ENCODE assay signal across 8 cellular contexts in the genomic region with DNA sequence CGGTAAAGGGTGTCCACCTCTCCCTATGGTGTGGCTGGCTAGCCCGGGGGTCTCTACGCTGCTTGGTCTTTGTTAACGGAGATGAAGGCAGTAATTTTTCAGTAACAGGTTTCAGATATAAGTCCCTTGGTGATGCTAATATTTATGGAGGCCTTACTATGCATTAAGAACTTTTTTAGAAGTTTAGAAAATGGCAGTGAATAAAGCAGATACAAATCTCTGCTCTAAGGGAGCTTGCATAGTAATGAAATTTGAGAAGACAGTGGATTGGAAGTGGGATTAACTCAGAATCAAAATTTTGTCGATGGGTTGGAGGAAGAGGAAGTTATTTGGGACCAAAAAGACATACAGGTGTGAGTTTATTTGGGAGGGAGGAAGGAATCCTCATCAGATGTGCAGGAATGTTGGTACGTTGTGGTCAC. TPM values are rescaled to one million over a fixed set of nuclear protein-coding genes. Genes with fewer than 3 reads are reported as not detected.
DNase-seq lines count a peak whose midpoint lies in the region; TF ChIP-seq lines count a peak whose summit lies in the region.

No MANE protein-coding gene starts in this region.

- H3K27me3 ChIP-seq in suprapubic skin = no peaks in the 10 kb centered on the region

- TF ChIP-seq POLR2A in suprapubic skin (IDR thresholded peaks at IDR 0.05) = no peak

- peaks cover 21% of the 10 kb centered on the region for H3K4me1 Mint-ChIP-seq in T-helper 1 cell treated with Interleukin-12 subunit alpha and Interleukin-12 subunit beta and Interleukin-4 antibody, amounts not matched to agents 30 μg/mL and 1 μg/mL, for 36 hours (ENCODE audit: low read depth)
- H3K4me1 Mint-ChIP-seq in activated CD4-positive, alpha-beta memory T cell treated with anti-CD3 and anti-CD28 coated beads, Interleukin-2, amount 10 ng/mL, durations not matched to agents 7 days and 5 days = peaks cover 41% of the 10 kb centered on the region

- peak overlapping the region; percentile 80 for H3K4me3 ChIP-seq in iPS-18c (ENCODE audit: insufficient read depth, low read depth, low read length)
- peak overlapping the region; percentile 83 for H3K4me3 ChIP-seq in suprapubic skin

- H3K4me3 Mint-ChIP-seq in T-helper 1 cell treated with Interleukin-12 subunit alpha and Interleukin-12 subunit beta and Interleukin-4 antibody, amounts not matched to agents 30 μg/mL and 1 μg/mL, for 36 hours = peak overlapping the region; percentile 95
- peak overlapping the region; percentile 94 for H3K4me3 Mint-ChIP-seq in activated CD4-positive, alpha-beta memory T cell treated with anti-CD3 and anti-CD28 coated beads, Interleukin-2, amount 10 ng/mL, durations not matched to agents 7 days and 5 days

- no peaks in the 10 kb centered on the region for H3K9me3 Mint-ChIP-seq in T-helper 1 cell treated with Interleukin-12 subunit alpha and Interleukin-12 subunit beta and Interleukin-4 antibody, amounts not matched to agents 30 μg/mL and 1 μg/mL, for 36 hours
- H3K9me3 Mint-ChIP-seq in activated CD4-positive, alpha-beta memory T cell treated with anti-CD3 and anti-CD28 coated beads, Interleukin-2, amount 10 ng/mL, durations not matched to agents 7 days and 5 days = no peaks in the 10 kb centered on the region

- peak overlapping the region; percentile 95 for H3K27ac Mint-ChIP-seq in T-helper 1 cell treated with Interleukin-12 subunit alpha and Interleukin-12 subunit beta and Interleukin-4 antibody, amounts not matched to agents 30 μg/mL and 1 μg/mL, for 36 hours
- H3K27ac Mint-ChIP-seq in activated CD4-positive, alpha-beta memory T cell treated with anti-CD3 and anti-CD28 coated beads, Interleukin-2, amount 10 ng/mL, durations not matched to agents 7 days and 5 days = peak overlapping the region; percentile 93

- POLR2A ChIA-PET in activated CD4-positive, alpha-beta memory T cell treated with anti-CD3 and anti-CD28 coated beads, Interleukin-2, amount 10 ng/mL, durations not matched to agents 7 days and 5 days (lab: Charles Lee) = interaction anchor here (1.2 to 3.4 kb wide), 23 partner anchors 12 to 1262 kb away, joined by 3 to 46 read pairs (median 6); a partner anchor contains a TSS

- H3K27ac ChIP-seq in suprapubic skin = peak overlapping the region; percentile 89

- no peak for TF ChIP-seq CTCF in suprapubic skin (IDR thresholded peaks at IDR 0.05)

- H3K27me3 Mint-ChIP-seq in T-helper 1 cell treated with Interleukin-12 subunit alpha and Interleukin-12 subunit beta and Interleukin-4 antibody, amounts not matched to agents 30 μg/mL and 1 μg/mL, for 36 hours (ENCODE audit: low read depth) = no peaks in the 10 kb centered on the region
- no peaks in the 10 kb centered on the region for H3K27me3 Mint-ChIP-seq in activated CD4-positive, alpha-beta memory T cell treated with anti-CD3 and anti-CD28 coated beads, Interleukin-2, amount 10 ng/mL, durations not matched to agents 7 days and 5 days

- DNase-seq in T-helper 1 cell = no peak
- DNase-seq in activated CD4-positive, alpha-beta memory T cell treated with anti-CD3 and anti-CD28 coated beads, Interleukin-2, amount 10 ng/mL, durations not matched to agents 7 days and 5 days = no peak
- no peak for DNase-seq in suprapubic skin (ENCODE audit: low spot score in 2 of 2)
- DNase-seq in RPMI8226 = no peak
- no peak for DNase-seq in retina
- no peak for DNase-seq in NCI-H1105 (lab: John Stamatoyannopoulos, UW)

- CTCF ChIA-PET in activated CD4-positive, alpha-beta memory T cell treated with anti-CD3 and anti-CD28 coated beads, Interleukin-2, amount 10 ng/mL, durations not matched to agents 7 days and 5 days (lab: Charles Lee) = interaction anchor here (0.7 to 4.5 kb wide), 24 partner anchors 8 to 724 kb away, joined by 3 to 71 read pairs (median 10); a partner anchor contains a TSS

- peaks cover 27% of the 10 kb centered on the region for H3K36me3 ChIP-seq in suprapubic skin

- 2% methylated on average over 6 of the region's 6 CpGs for WGBS in suprapubic skin

- no peak for TF ChIP-seq EP300 in suprapubic skin (IDR thresholded peaks at IDR 0.05)

- H3K36me3 Mint-ChIP-seq in T-helper 1 cell treated with Interleukin-12 subunit alpha and Interleukin-12 subunit beta and Interleukin-4 antibody, amounts not matched to agents 30 μg/mL and 1 μg/mL, for 36 hours (ENCODE audit: low read depth) = peaks cover 27% of the 10 kb centered on the region
- peaks cover 38% of the 10 kb centered on the region for H3K36me3 Mint-ChIP-seq in activated CD4-positive, alpha-beta memory T cell treated with anti-CD3 and anti-CD28 coated beads, Interleukin-2, amount 10 ng/mL, durations not matched to agents 7 days and 5 days (ENCODE audit: low read depth)

- peaks cover 32% of the 10 kb centered on the region for H3K4me1 ChIP-seq in suprapubic skin

- no peaks in the 10 kb centered on the region for H3K9me3 ChIP-seq in iPS-18c (ENCODE audit: control insufficient read depth, insufficient read depth, low read length)
- no peaks in the 10 kb centered on the region for H3K9me3 ChIP-seq in suprapubic skin

RNA-seq across cellular contexts. Expression of a gene that starts 0.4 kb away (rescaled TPM):
- total RNA-seq in activated CD4-positive, alpha-beta memory T cell treated with anti-CD3 and anti-CD28 coated beads, Interleukin-2, amount 10 ng/mL, durations not matched to agents 7 days and 5 days = 100 to 1,000 TPM; 124 to 125 TPM
- 100 to 1,000 TPM in 2 of 4 donors, 10 to 100 TPM in 2; 71.8 to 105 (median 92.8) TPM for total RNA-seq in suprapubic skin

RNA-seq across cellular contexts. Expression of a gene that starts 25.3 kb away (rescaled TPM):
- 1 to 10 TPM in 1 of 2 experiments, under 1 TPM in 1; 0.73 to 1.5 TPM for total RNA-seq in activated CD4-positive, alpha-beta memory T cell treated with anti-CD3 and anti-CD28 coated beads, Interleukin-2, amount 10 ng/mL, durations not matched to agents 7 days and 5 days
- total RNA-seq in suprapubic skin = 1 to 10 TPM; 1.1 to 7.5 (median 3.4) TPM

RNA-seq across cellular contexts. Expression of a gene that starts 30.4 kb away (rescaled TPM):
- total RNA-seq in activated CD4-positive, alpha-beta memory T cell treated with anti-CD3 and anti-CD28 coated beads, Interleukin-2, amount 10 ng/mL, durations not matched to agents 7 days and 5 days = not detected
- total RNA-seq in suprapubic skin = not detected

RNA-seq across cellular contexts. Expression of a gene that starts 36.6 kb away (rescaled TPM):
- 10 to 100 TPM; 24.5 to 24.9 TPM for total RNA-seq in activated CD4-positive, alpha-beta memory T cell treated with anti-CD3 and anti-CD28 coated beads, Interleukin-2, amount 10 ng/mL, durations not matched to agents 7 days and 5 days
- total RNA-seq in suprapubic skin = 10 to 100 TPM; 12.5 to 45.2 (median 17.9) TPM

RNA-seq across cellular contexts. Expression of a gene that starts 37.9 kb away (rescaled TPM):
- under 1 TPM; 0.65 to 0.73 TPM for total RNA-seq in activated CD4-positive, alpha-beta memory T cell treated with anti-CD3 and anti-CD28 coated beads, Interleukin-2, amount 10 ng/mL, durations not matched to agents 7 days and 5 days
- total RNA-seq in suprapubic skin = 1 to 10 TPM in 2 of 4 donors, under 1 TPM in 2; 0.19 to 6.0 (median 2.0) TPM
